ENCODE assay signal across 28 cellular contexts in genomic region chr22:45230026-45230845, GRCh38. TPM values are rescaled to one million over a fixed set of nuclear protein-coding genes. Genes with fewer than 3 reads are reported as not detected.
DNase-seq lines count a peak whose midpoint lies in the region; ATAC-seq and TF ChIP-seq lines count a peak whose summit lies in the region.
"Had no signal": no experiment of that assay in that cellular context is flagged by ENCODE, and none has a peak within 500 bp of the region (broad histone marks: within the 10 kb centered on the region; RNA-seq: fewer than 3 reads in every experiment).

No MANE protein-coding gene starts in this region.

- peaks cover 0 to 13% (median 0%) of the 10 kb centered on the region in 3 donors for H3K36me3 ChIP-seq in tibial nerve

- H3K9me3 ChIP-seq in tibial nerve, result no peaks in the 10 kb centered on the region
- H3K9me3 ChIP-seq: testis had no signal

- no peak overlapping the region for H3K4me3 ChIP-seq in HL-60 (replicated peaks; ENCODE audit: insufficient read depth, low read length)
- H3K4me3 ChIP-seq in tibial nerve, result no peak overlapping the region
- H3K4me3 ChIP-seq: SK-N-MC, testis had no signal

- TF ChIP-seq CTCF in HL-60 (IDR thresholded peaks at IDR 0.05; ENCODE audit: insufficient read depth, low read length), result no peak
- no peak for TF ChIP-seq CTCF in foreskin keratinocyte (conservative IDR thresholded peaks at IDR 0.05)
- TF ChIP-seq CTCF in tibial nerve (IDR thresholded peaks at IDR 0.05), result no peak

- H3K27ac ChIP-seq in HL-60 (replicated peaks) (peak overlapping the region; percentile 96), foreskin keratinocyte (peak overlapping the region; percentile 59), substantia nigra (ENCODE audit: low read depth, low read length, poor library complexity, severe bottlenecking) (peak overlapping the region; percentile 43), tibial nerve (peak overlapping the region in 1 of 4 donors; percentile 64)
- H3K27ac ChIP-seq: SK-N-MC, testis had no signal

- ATAC-seq in foreskin keratinocyte (peak; percentile 33), GM21447 (IDR thresholded peaks at IDR 0.05; ENCODE audit: unreplicated experiment) (no peak)
- ATAC-seq: activated naive CD8-positive, alpha-beta T cell treated with anti-CD3 and anti-CD28 coated beads, Interleukin-2, amount 50 U/mL, for 24 hours; HepG2 had no signal

- peak in 1 of 2 experiments; percentile 93 for DNase-seq in HL-60 (ENCODE audit: low read depth in 1 of 2, low spot score in 1 of 2)
- DNase-seq in SIG-M5 treated with dmso at 0.1 percent for 504 hours (lab: John Stamatoyannopoulos, UW; ENCODE audit: unreplicated experiment), result peak; percentile 61
- DNase-seq in foreskin keratinocyte, result no peak
- DNase-seq in substantia nigra (lab: John Stamatoyannopoulos, UW), result no peak
- DNase-seq in tibial nerve (ENCODE audit: low spot score in 2 of 2), result no peak
- DNase-seq in stimulated activated naive CD4-positive, alpha-beta T cell treated with Interleukin-2 at 50 U/mL for 16 hours (lab: John Stamatoyannopoulos, UW), result no peak
- DNase-seq: activated CD4-positive, alpha-beta T cell treated with anti-CD3 and anti-CD28 coated beads, Interleukin-2, amount 50 U/mL, for 48 hours; activated effector memory CD4-positive, alpha-beta T cell treated with anti-CD3 and anti-CD28 coated beads, Interleukin-2, amount 50 U/mL, for 16 hours; activated naive CD8-positive, alpha-beta T cell treated with anti-CD3 and anti-CD28 coated beads, Interleukin-2, amount 50 U/mL, for 24 hours; cortex of kidney; DMS79 treated with DMSO at 0.1 percent for 48 hours; hypothalamus; islet precursor cell; NCI-H187 treated with DMSO at 0.1 percent for 48 hours; NCI-H226; NCI-H774; occipital lobe; retina; stimulated activated CD4-positive, alpha-beta T cell treated with anti-CD3 and anti-CD28 coated beads, Interleukin-12 subunit alpha, Interleukin-12 subunit beta, amount 100 ng/mL, for 4 hours; testis had no signal

- H3K4me1 ChIP-seq in foreskin keratinocyte (peaks cover 15% of the 10 kb centered on the region), tibial nerve (peaks cover 4 to 65% (median 31%) of the 10 kb centered on the region in 4 donors)

- no peak for TF ChIP-seq POLR2A in tibial nerve (IDR thresholded peaks at IDR 0.05)

- TF ChIP-seq EP300 in tibial nerve (IDR thresholded peaks at IDR 0.05), result no peak

- H3K27me3 ChIP-seq in HL-60 (ENCODE audit: insufficient read depth, poor library complexity, severe bottlenecking) (no peaks in the 10 kb centered on the region), foreskin keratinocyte (no peaks in the 10 kb centered on the region), tibial nerve (no peaks in the 10 kb centered on the region)
- H3K27me3 ChIP-seq: testis had no signal

- WGBS in tibial nerve, 2 donors, result 75 to 82% methylated on average over 19 of the region's 19 CpGs

RNA-seq across cellular contexts. Expression of gene KIAA0930, which starts 10.5 kb away (rescaled TPM):
- total RNA-seq in foreskin keratinocyte (108 and 112 TPM in 2 replicates), tibial nerve (10 to 100 TPM; 51.6 to 64.9 (median 62.0) TPM)
- 93.5 and 102 TPM in 2 replicates for polyA plus RNA-seq in foreskin keratinocyte

RNA-seq across cellular contexts. Expression of gene UPK3A, which starts 54.5 kb away (rescaled TPM):
- not detected in 2 replicates for total RNA-seq in foreskin keratinocyte
- not detected in 2 replicates for polyA plus RNA-seq in foreskin keratinocyte
- total RNA-seq in tibial nerve, result not detected
- total RNA-seq: endothelial cell of umbilical vein; fibroblast of villous mesenchyme; lung microvascular endothelial cell; M059J; occipital lobe; T-helper 2 cell treated with Interferon-gamma antibody and Interleukin-4, amounts not matched to agents 100 ng/mL and 5 ng/mL, for 36 hours; testis had no signal
- polyA plus RNA-seq: endothelial cell of umbilical vein had no signal
